Comparison of ENCODE assay signal across 25 cellular contexts in the genomic region with DNA sequence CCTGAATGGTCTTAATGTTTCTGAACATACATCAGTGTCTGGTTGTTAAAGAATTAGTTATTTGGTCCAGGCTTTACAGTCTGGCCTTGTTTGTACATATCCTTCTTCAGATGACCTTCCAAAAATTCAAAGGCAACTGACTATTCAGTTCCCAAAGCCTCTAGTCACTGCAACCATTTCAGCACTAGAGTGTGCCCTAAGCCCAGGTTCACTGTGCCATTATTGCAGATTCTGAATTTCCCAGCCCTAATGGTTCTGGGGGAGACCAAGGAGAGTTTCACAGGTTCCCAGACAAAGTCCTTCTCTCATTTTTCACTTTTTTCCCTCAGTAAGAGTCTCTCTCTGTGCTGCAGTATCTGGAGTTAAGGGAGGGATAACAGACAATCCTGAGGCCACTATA.
DNase-seq lines count a peak whose midpoint lies in the region; ATAC-seq and TF ChIP-seq lines count a peak whose summit lies in the region.
"Had no signal": no experiment of that assay in that cellular context is flagged by ENCODE, and none has a peak within 500 bp of the region (broad histone marks: within the 10 kb centered on the region; RNA-seq: fewer than 3 reads in every experiment).

No MANE protein-coding gene starts in this region.

- no peaks in the 10 kb centered on the region for H3K27me3 ChIP-seq in H9 (ENCODE audit: insufficient read depth, low read length)
- H3K27me3 ChIP-seq: ascending aorta, colonic mucosa had no signal

- no peaks in the 10 kb centered on the region for H3K27me3 Mint-ChIP-seq in H9 (ENCODE audit: low read depth)
- H3K27me3 Mint-ChIP-seq: activated B cell treated with CpG ODN at 0.5 μM for 24 hours; activated CD4-positive, alpha-beta memory T cell treated with anti-CD3 and anti-CD28 coated beads, Interleukin-2, amount 10 ng/mL, durations not matched to agents 7 days and 5 days; activated naive CD4-positive, alpha-beta T cell treated with anti-CD3 and anti-CD28 coated beads, Interleukin-2, amount 10 ng/mL, durations not matched to agents 7 days and 5 days; activated T-cell treated with anti-CD3 and anti-CD28 coated beads, Interleukin-2, amount 50 U/mL, for 24 hours; CD4-positive, CD25-positive, alpha-beta regulatory T cell had no signal

- H4K91ac ChIP-seq in H9 (ENCODE audit: insufficient read length, low read depth, low read length), result no peak overlapping the region

- H3T11ph ChIP-seq in H9 (ENCODE audit: low read length), result no peak overlapping the region

- H2BK5ac ChIP-seq in H9 (ENCODE audit: insufficient read length, low read length), result no peak overlapping the region

- no peaks in the 10 kb centered on the region for H3K4me1 ChIP-seq in H9 (ENCODE audit: insufficient read depth, low read length)
- H3K4me1 ChIP-seq: ascending aorta, colonic mucosa, prostate gland had no signal

- H4K5ac ChIP-seq in H9 (ENCODE audit: insufficient read length, low read depth, low read length), result no peak overlapping the region

- ATAC-seq in HG03354 (IDR thresholded peaks at IDR 0.05; ENCODE audit: poor library complexity, severe bottlenecking, unreplicated experiment), result no peak
- ATAC-seq: natural killer cell had no signal

- H3K27ac Mint-ChIP-seq in H9, result no peak overlapping the region
- H3K27ac Mint-ChIP-seq: activated B cell treated with CpG ODN at 0.5 μM for 24 hours; activated CD4-positive, alpha-beta memory T cell treated with anti-CD3 and anti-CD28 coated beads, Interleukin-2, amount 10 ng/mL, durations not matched to agents 7 days and 5 days; activated naive CD4-positive, alpha-beta T cell treated with anti-CD3 and anti-CD28 coated beads, Interleukin-2, amount 10 ng/mL, durations not matched to agents 7 days and 5 days; activated T-cell treated with anti-CD3 and anti-CD28 coated beads, Interleukin-2, amount 50 U/mL, for 24 hours; CD4-positive, CD25-positive, alpha-beta regulatory T cell; natural killer cell had no signal

- H3K9ac ChIP-seq in H9 (ENCODE audit: extremely low read depth, insufficient read length, low read length), result no peak overlapping the region

- H2BK20ac ChIP-seq in H9 (ENCODE audit: low read depth, low read length, poor library complexity, severe bottlenecking), result no peak overlapping the region

- H2AK5ac ChIP-seq in H9 (ENCODE audit: insufficient read length, low read length), result no peak overlapping the region

- TF ChIP-seq CTCF in 22Rv1 (IDR thresholded peaks at IDR 0.05) (peak; percentile 21; the same call in 1 of the 2 replicates), H9 (conservative IDR thresholded peaks at IDR 0.05) (peak; percentile 52; the same call in 2 of the 3 replicates), astrocyte of the cerebellum (IDR thresholded peaks at IDR 0.05; ENCODE audit: low read depth, low read length, missing control alignments) (peak; percentile 15)

- H3K56ac ChIP-seq in H9 (ENCODE audit: insufficient read length, low read depth, low read length), result no peak overlapping the region

- no peak for DNase-seq in H9
- no peak for DNase-seq in astrocyte of the cerebellum (ENCODE audit: low read depth)
- peak; percentile 12 for DNase-seq in left kidney (ENCODE audit: low read depth, low spot score)
- no peak for DNase-seq in putamen (ENCODE audit: low spot score)
- DNase-seq in NCI-H1092 (lab: John Stamatoyannopoulos, UW), result no peak
- no peak for DNase-seq in NCI-H1930 (lab: John Stamatoyannopoulos, UW)
- DNase-seq: activated B cell treated with CpG ODN at 0.5 μM for 24 hours; activated CD4-positive, alpha-beta memory T cell treated with anti-CD3 and anti-CD28 coated beads, Interleukin-2, amount 10 ng/mL, durations not matched to agents 7 days and 5 days; activated naive CD4-positive, alpha-beta T cell treated with anti-CD3 and anti-CD28 coated beads, Interleukin-2, amount 10 ng/mL, durations not matched to agents 7 days and 5 days; activated T-cell treated with anti-CD3 and anti-CD28 coated beads, Interleukin-2, amount 50 U/mL, for 24 hours; CD4-positive, CD25-positive, alpha-beta regulatory T cell; colonic mucosa; DMS79; hypothalamus; kidney glomerular epithelial cell; natural killer cell; NCI-H1092 treated with DMSO at 0.1 percent for 48 hours; NCI-H2081 treated with DMSO at 0.1 percent for 48 hours; small intestine; stimulated activated CD4-positive, alpha-beta T cell treated with anti-CD3 and anti-CD28 coated beads, Interleukin-4, amount 100 ng/mL, for 24 hours; T-helper 2 cell had no signal

- H3K4ac ChIP-seq in H9 (ENCODE audit: low read depth, low read length), result no peak overlapping the region

- no peaks in the 10 kb centered on the region for H3K4me1 Mint-ChIP-seq in H9
- H3K4me1 Mint-ChIP-seq: activated B cell treated with CpG ODN at 0.5 μM for 24 hours; activated CD4-positive, alpha-beta memory T cell treated with anti-CD3 and anti-CD28 coated beads, Interleukin-2, amount 10 ng/mL, durations not matched to agents 7 days and 5 days; activated naive CD4-positive, alpha-beta T cell treated with anti-CD3 and anti-CD28 coated beads, Interleukin-2, amount 10 ng/mL, durations not matched to agents 7 days and 5 days; natural killer cell had no signal

- H3K79me2 ChIP-seq in H9 (ENCODE audit: insufficient read depth, low read length), result no peaks in the 10 kb centered on the region

- no peak overlapping the region for H3K4me3 Mint-ChIP-seq in H9
- H3K4me3 Mint-ChIP-seq: activated B cell treated with CpG ODN at 0.5 μM for 24 hours; activated CD4-positive, alpha-beta memory T cell treated with anti-CD3 and anti-CD28 coated beads, Interleukin-2, amount 10 ng/mL, durations not matched to agents 7 days and 5 days; activated naive CD4-positive, alpha-beta T cell treated with anti-CD3 and anti-CD28 coated beads, Interleukin-2, amount 10 ng/mL, durations not matched to agents 7 days and 5 days; activated T-cell treated with anti-CD3 and anti-CD28 coated beads, Interleukin-2, amount 50 U/mL, for 24 hours; CD4-positive, CD25-positive, alpha-beta regulatory T cell; natural killer cell had no signal

- no peak overlapping the region for H3K23ac ChIP-seq in H9 (ENCODE audit: insufficient read length, low read depth, low read length)

- no peak overlapping the region for H2BK12ac ChIP-seq in H9 (ENCODE audit: insufficient read length, low read depth, low read length)

- no peak overlapping the region for H2BK120ac ChIP-seq in H9 (ENCODE audit: low read depth, low read length, poor library complexity, severe bottlenecking)

- no peak overlapping the region for H2AFZ ChIP-seq in H9 (ENCODE audit: low read length)

- in situ Hi-C loops in astrocyte of the cerebellum (cut with HindIII; ENCODE audit: low sequenced_read_pairs), result no loop called here

- no peaks in the 10 kb centered on the region for H3K79me1 ChIP-seq in H9 (ENCODE audit: insufficient read depth, low read depth, low read length, poor library complexity, severe bottlenecking)

- H4K20me1 ChIP-seq in H9 (ENCODE audit: control insufficient read depth, insufficient read depth, insufficient read length), result no peaks in the 10 kb centered on the region

- no peak overlapping the region for H4K8ac ChIP-seq in H9 (replicated peaks; ENCODE audit: insufficient read length, low read depth, low read length)

- no peaks in the 10 kb centered on the region for H3K9me3 ChIP-seq in H9 (ENCODE audit: control insufficient read depth, low read depth, low read length)
- H3K9me3 ChIP-seq: ascending aorta, colonic mucosa, prostate gland had no signal

- no peak overlapping the region for H3K4me2 ChIP-seq in H9 (ENCODE audit: insufficient read depth, insufficient read length, low read length)

- no peak overlapping the region for H3K4me3 ChIP-seq in astrocyte of the cerebellum (ENCODE audit: low read depth, low read length)
- H3K4me3 ChIP-seq: ascending aorta, colonic mucosa, prostate gland had no signal

- H3K14ac ChIP-seq in H9 (ENCODE audit: insufficient read depth, low read length), result no peak overlapping the region

- H3K36me3 Mint-ChIP-seq in H9 (ENCODE audit: insufficient read depth in 1 of 3, low read depth in 3 of 3), result no peaks in the 10 kb centered on the region
- H3K36me3 Mint-ChIP-seq: activated naive CD4-positive, alpha-beta T cell treated with anti-CD3 and anti-CD28 coated beads, Interleukin-2, amount 10 ng/mL, durations not matched to agents 7 days and 5 days; CD4-positive, CD25-positive, alpha-beta regulatory T cell; natural killer cell had no signal

- H3K27ac ChIP-seq in 22Rv1 (no peak overlapping the region), H9 (ENCODE audit: insufficient read length, low read depth, low read length) (no peak overlapping the region)
- H3K27ac ChIP-seq: ascending aorta, colonic mucosa, prostate gland had no signal

- H3K9me3 Mint-ChIP-seq in H9, result no peaks in the 10 kb centered on the region

- H3K23me2 ChIP-seq in H9 (ENCODE audit: insufficient read length, low read depth, low read length, poor library complexity, severe bottlenecking), result no peaks in the 10 kb centered on the region

- no peak overlapping the region for H3K18ac ChIP-seq in H9 (ENCODE audit: insufficient read length, low read depth, low read length)

- H2BK15ac ChIP-seq in H9 (ENCODE audit: low read depth, low read length), result no peak overlapping the region
